25 cellular contexts compared by ENCODE assay signal in the genomic region with DNA sequence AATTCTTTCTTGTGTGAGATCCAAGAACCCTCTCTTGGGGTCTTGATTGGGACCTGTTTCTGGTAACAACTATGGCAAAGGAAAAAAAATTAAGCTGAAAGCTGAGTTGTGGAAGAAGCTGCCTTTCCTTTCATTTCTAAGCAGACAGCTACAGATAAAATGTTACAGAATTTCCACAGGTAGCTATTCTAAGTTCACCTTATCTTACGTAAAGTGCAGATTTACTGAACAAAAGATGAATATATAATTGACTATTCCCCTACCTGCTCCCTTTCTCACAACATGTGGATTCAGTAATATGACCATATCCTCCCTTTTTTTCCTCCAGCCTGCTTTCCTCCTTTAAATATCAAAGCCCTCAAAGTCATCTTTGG. TPM values are rescaled to one million over a fixed set of nuclear protein-coding genes. Genes with fewer than 3 reads are reported as not detected.
"Had no signal": no experiment of that assay in that cellular context is flagged by ENCODE, and none has a peak within 500 bp of the region (broad histone marks: within the 10 kb centered on the region; RNA-seq: fewer than 3 reads in every experiment).

No MANE protein-coding gene starts in this region.

- ATAC-seq: activated T-cell treated with anti-CD3 and anti-CD28 coated beads, Interleukin-2, amount 50 U/mL, for 4 hours; left ventricle myocardium superior; stimulated activated naive B cell treated with anti-CD40 and anti-IgM and Interleukin-4, amounts not matched to agents 10 μg/mL and 1 μg/mL and 100 μg/mL, for 72 hours had no signal

- H3K27ac Mint-ChIP-seq: activated naive CD8-positive, alpha-beta T cell; activated T-helper 2 cell treated with anti-CD3 and anti-CD28 coated beads, Interferon-gamma antibody, Interleukin-2, Interleukin-4, amounts not matched to agents 10 μg/mL and 5 μg/mL and 100 μg/mL, durations not matched to agents 14 hours and 24 hours and 36 hours; nephron progenitor cell; stimulated activated naive B cell treated with anti-CD40 and anti-IgM and Interleukin-4, amounts not matched to agents 10 μg/mL and 1 μg/mL and 100 μg/mL, for 72 hours had no signal

- H3K4me1 ChIP-seq: right lobe of liver, testis had no signal

- H3K4me3 Mint-ChIP-seq: activated naive CD8-positive, alpha-beta T cell; activated T-cell treated with anti-CD3 and anti-CD28 coated beads, Interleukin-2, amount 50 U/mL, for 4 hours; nephron progenitor cell; stimulated activated naive B cell treated with anti-CD40 and anti-IgM and Interleukin-4, amounts not matched to agents 10 μg/mL and 1 μg/mL and 100 μg/mL, for 72 hours had no signal

- DNase-seq: activated CD8-positive, alpha-beta memory T cell treated with anti-CD3 and anti-CD28 coated beads, Interleukin-2, amount 50 U/mL, for 4 hours; activated naive CD4-positive, alpha-beta T cell; activated T-cell treated with anti-CD3 and anti-CD28 coated beads, Interleukin-2, amount 50 U/mL, for 4 hours; brain microvascular endothelial cell; caudate nucleus; effector memory CD4-positive, alpha-beta T cell; glutamatergic neuron; hippocampal formation; left ventricle myocardium superior; mesendoderm; nephron progenitor cell; nucleus accumbens; right lobe of liver; small intestine; stimulated activated CD4-positive, alpha-beta T cell treated with anti-CD3 and anti-CD28 coated beads, Interleukin-2, amount 100 ng/mL, for 48 hours; stimulated activated CD8-positive, alpha-beta memory T cell treated with anti-CD3 and anti-CD28 coated beads, Interleukin-4, amount 100 ng/mL, for 48 hours; stimulated activated naive B cell treated with anti-CD40 and anti-IgM and Interleukin-4, amounts not matched to agents 10 μg/mL and 1 μg/mL and 100 μg/mL, for 72 hours; T-helper 9 cell; testis had no signal

- H3K27ac ChIP-seq: ascending aorta, brain microvascular endothelial cell, testis had no signal

- FAIRE-seq: frontal cortex, small intestine had no signal

- H3K36me3 Mint-ChIP-seq: activated naive CD8-positive, alpha-beta T cell; stimulated activated naive B cell treated with anti-CD40 and anti-IgM and Interleukin-4, amounts not matched to agents 10 μg/mL and 1 μg/mL and 100 μg/mL, for 72 hours had no signal

- H3K4me3 ChIP-seq: adrenal gland, ascending aorta, mucosa of descending colon, right lobe of liver, testis had no signal

- H3K9me3 ChIP-seq: adrenal gland, ascending aorta, mucosa of descending colon, right lobe of liver, testis had no signal

- H3K27me3 ChIP-seq: adrenal gland, ascending aorta, brain microvascular endothelial cell, right lobe of liver, testis had no signal

- H3K36me3 ChIP-seq: adrenal gland, ascending aorta, brain microvascular endothelial cell, right lobe of liver had no signal

- H3K9me3 Mint-ChIP-seq: activated T-cell treated with anti-CD3 and anti-CD28 coated beads, Interleukin-2, amount 50 U/mL, for 4 hours; activated T-helper 2 cell treated with anti-CD3 and anti-CD28 coated beads, Interferon-gamma antibody, Interleukin-2, Interleukin-4, amounts not matched to agents 10 μg/mL and 5 μg/mL and 100 μg/mL, durations not matched to agents 14 hours and 24 hours and 36 hours; nephron progenitor cell; stimulated activated naive B cell treated with anti-CD40 and anti-IgM and Interleukin-4, amounts not matched to agents 10 μg/mL and 1 μg/mL and 100 μg/mL, for 72 hours had no signal

RNA-seq across cellular contexts. Expression of gene CLEC3B, which starts 36.6 kb away (rescaled TPM):
- total RNA-seq: activated T-helper 2 cell treated with anti-CD3 and anti-CD28 coated beads, Interferon-gamma antibody, Interleukin-2, Interleukin-4, amounts not matched to agents 10 μg/mL and 5 μg/mL and 100 μg/mL, durations not matched to agents 14 hours and 24 hours and 36 hours had no signal
